1 cellular context compared by ENCODE assay signal in genomic region chr4:73693816-73694215, GRCh38.
TF ChIP-seq lines count a peak whose summit lies in the region.

No MANE protein-coding gene starts in this region.

TF ChIP-seq in GM23338, 12 proteins besides CTCF, POLR2A, EP300 and RAD21 (continued from another document):
- TF ChIP-seq ZNF462 (CRISPR knock-in tag; IDR thresholded peaks at IDR 0.05) (no peak), REST (IDR thresholded peaks at IDR 0.05; ENCODE audit: unreplicated experiment) (no peak), EZH2 (IDR thresholded peaks at IDR 0.05; ENCODE audit: low read depth, unreplicated experiment) (no peak), ZNF114 (CRISPR knock-in tag; IDR thresholded peaks at IDR 0.05) (no peak), ETS1 (IDR thresholded peaks at IDR 0.05) (no peak), POLR2AphosphoS5 (IDR thresholded peaks at IDR 0.05; ENCODE audit: low read depth) (no peak), JUNB (IDR thresholded peaks at IDR 0.05; ENCODE audit: unreplicated experiment) (no peak), STAT1 (IDR thresholded peaks at IDR 0.05; ENCODE audit: unreplicated experiment) (no peak), NANOG (IDR thresholded peaks at IDR 0.05; ENCODE audit: borderline replicate concordance) (no peak), EZH2phosphoT487 (IDR thresholded peaks at IDR 0.05; ENCODE audit: unreplicated experiment) (no peak), ZNF331 (CRISPR knock-in tag; IDR thresholded peaks at IDR 0.05; ENCODE audit: low read depth) (no peak)
TF ChIP-seq in GM23338: peak in this region for 0.
